10 cellular contexts compared by ENCODE assay signal in genomic region chr17:45226620-45227019, GRCh38. TPM values are rescaled to one million over a fixed set of nuclear protein-coding genes. Genes with fewer than 3 reads are reported as not detected.
DNase-seq lines count a peak whose midpoint lies in the region; ATAC-seq, FAIRE-seq and TF ChIP-seq lines count a peak whose summit lies in the region.
"Had no signal": no experiment of that assay in that cellular context is flagged by ENCODE, and none has a peak within 500 bp of the region (broad histone marks: within the 10 kb centered on the region; RNA-seq: fewer than 3 reads in every experiment).

No MANE protein-coding gene starts in this region.

- FAIRE-seq in endothelial cell of umbilical vein (lab: Jason Lieb, UNC) = no peak

- TF ChIP-seq CTCF in GM12875 (IDR thresholded peaks at IDR 0.05; ENCODE audit: borderline replicate concordance, insufficient read depth, low read depth, low read length) (no peak), Peyer's patch (IDR thresholded peaks at IDR 0.05) (no peak), endothelial cell of umbilical vein (IDR thresholded peaks at IDR 0.05; ENCODE audit: extremely low read depth in 1 of 2, insufficient read depth in 1 of 2, low read depth in 1 of 2, low read length in 2 of 2) (no peak)

- no peak for ATAC-seq in stimulated activated effector memory CD8-positive, alpha-beta T cell treated with anti-CD3 and anti-CD28 coated beads, Interleukin-12 subunit alpha, Interleukin-12 subunit beta, amount 100 ng/mL, for 72 hours
- ATAC-seq in HG02798 (IDR thresholded peaks at IDR 0.05; ENCODE audit: poor library complexity, unreplicated experiment) = no peak

- DNase-seq in Peyer's patch (no peak), endothelial cell of umbilical vein (ENCODE audit: low read depth, low spot score) (no peak), HT-29 (ENCODE audit: low spot score) (no peak), retina (no peak), NCI-H1048 (lab: John Stamatoyannopoulos, UW) (no peak)
- DNase-seq in stimulated activated effector memory CD8-positive, alpha-beta T cell treated with anti-CD3 and anti-CD28 coated beads, Interleukin-12 subunit alpha, Interleukin-12 subunit beta, amount 100 ng/mL, for 72 hours (ENCODE audit: low spot score in 2 of 2) = no peak
- DNase-seq: brain microvascular endothelial cell, NCI-H2171 had no signal

- no peak overlapping the region for H3K4me2 ChIP-seq in endothelial cell of umbilical vein (ENCODE audit: insufficient read depth, low read length)

- POLR2A ChIA-PET in endothelial cell of umbilical vein (lab: Charles Lee) = no interaction called here

- no peaks in the 10 kb centered on the region for H4K20me1 ChIP-seq in endothelial cell of umbilical vein (replicated peaks; ENCODE audit: control insufficient read depth, extremely low read depth, insufficient read depth, low read length)

- H3K4me3 Mint-ChIP-seq in stimulated activated effector memory CD8-positive, alpha-beta T cell treated with anti-CD3 and anti-CD28 coated beads, Interleukin-12 subunit alpha, Interleukin-12 subunit beta, amount 100 ng/mL, for 72 hours = peak overlapping the region; percentile 91

- H3K9me3 Mint-ChIP-seq in stimulated activated effector memory CD8-positive, alpha-beta T cell treated with anti-CD3 and anti-CD28 coated beads, Interleukin-12 subunit alpha, Interleukin-12 subunit beta, amount 100 ng/mL, for 72 hours = no peaks in the 10 kb centered on the region

- H3K4me1 Mint-ChIP-seq in stimulated activated effector memory CD8-positive, alpha-beta T cell treated with anti-CD3 and anti-CD28 coated beads, Interleukin-12 subunit alpha, Interleukin-12 subunit beta, amount 100 ng/mL, for 72 hours = peaks cover 83% of the 10 kb centered on the region

- peak overlapping the region; percentile 84 to 96 (median 88) for H3K27ac ChIP-seq in Peyer's patch
- H3K27ac ChIP-seq in endothelial cell of umbilical vein (ENCODE audit: insufficient read depth, low read depth, low read length) = no peak overlapping the region
- H3K27ac ChIP-seq: brain microvascular endothelial cell had no signal

- no peaks in the 10 kb centered on the region for H3K79me2 ChIP-seq in endothelial cell of umbilical vein (ENCODE audit: control insufficient read depth, insufficient read depth, low read length)

- BruUV-seq in endothelial cell of umbilical vein (replicated peaks; lab: Mats Ljungman, UMichigan) = no TSS peak

- H3K9me3 ChIP-seq in Peyer's patch = no peaks in the 10 kb centered on the region
- no peaks in the 10 kb centered on the region for H3K9me3 ChIP-seq in endothelial cell of umbilical vein (replicated peaks; ENCODE audit: control insufficient read depth, insufficient read depth, low read length)

- TF ChIP-seq POLR2A in Peyer's patch (IDR thresholded peaks at IDR 0.05) (no peak), endothelial cell of umbilical vein (IDR thresholded peaks at IDR 0.05; ENCODE audit: low read depth, low read length) (no peak)

- H3K36me3 ChIP-seq in Peyer's patch (no peaks in the 10 kb centered on the region), endothelial cell of umbilical vein (ENCODE audit: control insufficient read depth in 2 of 2, extremely low read depth in 1 of 2, insufficient read depth in 2 of 2, low read length in 2 of 2) (no peaks in the 10 kb centered on the region)
- H3K36me3 ChIP-seq: brain microvascular endothelial cell had no signal

- H3K27me3 ChIP-seq in Peyer's patch (peaks cover 0 to 4% of the 10 kb centered on the region in 2 donors), endothelial cell of umbilical vein (ENCODE audit: control insufficient read depth in 2 of 2, insufficient read depth in 2 of 2, low read length in 2 of 2) (peaks cover 7 to 9% of the 10 kb centered on the region in 2 experiments)

- dilution Hi-C loops in endothelial cell of umbilical vein (cut with MboI; ENCODE audit: extremely low pct_ligation_motif_present, low sequenced_read_pairs) = no loop called here

- no peak overlapping the region for H3K9ac ChIP-seq in endothelial cell of umbilical vein (replicated peaks; ENCODE audit: extremely low read depth, insufficient read depth, low read length)

- peaks cover 92% of the 10 kb centered on the region for H3K36me3 Mint-ChIP-seq in stimulated activated effector memory CD8-positive, alpha-beta T cell treated with anti-CD3 and anti-CD28 coated beads, Interleukin-12 subunit alpha, Interleukin-12 subunit beta, amount 100 ng/mL, for 72 hours

- intact Hi-C loops in endothelial cell of umbilical vein (cut with micrococcal nuclease) = no loop called here

- H3K27ac Mint-ChIP-seq in stimulated activated effector memory CD8-positive, alpha-beta T cell treated with anti-CD3 and anti-CD28 coated beads, Interleukin-12 subunit alpha, Interleukin-12 subunit beta, amount 100 ng/mL, for 72 hours = peak overlapping the region; percentile 100

- H3K4me1 ChIP-seq in Peyer's patch = peaks cover 0 to 43% (median 35%) of the 10 kb centered on the region in 4 donors
- H3K4me1 ChIP-seq in endothelial cell of umbilical vein (ENCODE audit: control insufficient read depth, extremely low read depth, insufficient read depth, low read length) = peaks cover 8% of the 10 kb centered on the region

- H3K4me3 ChIP-seq in GM12875 (ENCODE audit: low read depth, low read length) (peak overlapping the region; percentile 79), Peyer's patch (peak overlapping the region; percentile 2 to 97 (median 74)), endothelial cell of umbilical vein (replicated peaks in 1 of 3; ENCODE audit: insufficient read depth in 1 of 3, low read depth in 1 of 3, low read length in 3 of 3) (no peak overlapping the region)

- H2AFZ ChIP-seq in endothelial cell of umbilical vein (ENCODE audit: low read depth, low read length) = peak overlapping the region; percentile 64

- H3K9me1 ChIP-seq in endothelial cell of umbilical vein (replicated peaks; ENCODE audit: control insufficient read depth, extremely low read depth, insufficient read depth, low read length) = no peaks in the 10 kb centered on the region

- CTCF ChIA-PET in endothelial cell of umbilical vein (lab: Charles Lee) = interaction anchor here (1.6 to 2.0 kb wide), 3 partner anchors 9 to 158 kb away, joined by 9 to 13 read pairs (median 10); partner anchors contain the start of gene ACBD4

TF ChIP-seq in endothelial cell of umbilical vein, 7 proteins besides CTCF, POLR2A, EP300 and RAD21:
- TF ChIP-seq MYC (IDR thresholded peaks at IDR 0.05; ENCODE audit: low read depth, low read length) (no peak), JUN (IDR thresholded peaks at IDR 0.05; ENCODE audit: borderline replicate concordance, insufficient read depth, insufficient read length, low read depth) (no peak), POLR2AphosphoS5 (IDR thresholded peaks at IDR 0.05; ENCODE audit: insufficient read depth, low read depth, low read length) (no peak), MAX (IDR thresholded peaks at IDR 0.05; ENCODE audit: insufficient read depth, insufficient read length) (no peak), GATA2 (IDR thresholded peaks at IDR 0.05; ENCODE audit: insufficient read depth, insufficient read length, low read depth, low read length) (no peak), EZH2 (IDR thresholded peaks at IDR 0.05; ENCODE audit: borderline replicate concordance, low read depth, low read length, severe bottlenecking) (no peak), FOS (IDR thresholded peaks at IDR 0.05; ENCODE audit: borderline replicate concordance, insufficient read depth, low read length) (no peak)

RNA-seq across cellular contexts. Expression of gene FMNL1, which starts 4.9 kb away (rescaled TPM):
- total RNA-seq in Peyer's patch (10 to 100 TPM in 3 of 4 donors, 1 to 10 TPM in 1; 9.3 to 45.4 (median 15.8) TPM), endothelial cell of umbilical vein (1.6 and 1.7 TPM in 2 replicates)
- polyA plus RNA-seq in endothelial cell of umbilical vein = 0.30 and 0.95 TPM in 2 replicates
- 0.53 and 0.79 TPM in 2 replicates for polyA plus RNA-seq in endothelial cell of umbilical vein (2011; cell fraction: cytosol; rRNA removed)
- polyA plus RNA-seq in endothelial cell of umbilical vein (2011; cell fraction: nucleus; rRNA removed) = 3.0 TPM in 2 replicates
- polyA plus RNA-seq in endothelial cell of umbilical vein (2012) = 1.4 and 4.0 TPM in 2 replicates
- 1.1 TPM in 2 replicates for polyA minus RNA-seq in endothelial cell of umbilical vein
- 11.8 TPM for polyA minus RNA-seq in endothelial cell of umbilical vein (2011; cell fraction: cytosol; rRNA and poly(A)+ RNA removed)
- 1.0 and 1.3 TPM in 2 replicates for polyA minus RNA-seq in endothelial cell of umbilical vein (2011; cell fraction: nucleus; rRNA and poly(A)+ RNA removed)
- total RNA-seq in HT-29 (2014; rRNA removed; shearing (Covaris generic)) = 0.03 TPM in 1 of 2 replicates, not detected in the other

RNA-seq across cellular contexts. Expression of gene SPATA32, which starts 35.3 kb away (rescaled TPM):
- total RNA-seq in Peyer's patch (not detected), endothelial cell of umbilical vein (not detected in 2 replicates)
- polyA plus RNA-seq in endothelial cell of umbilical vein = not detected in 2 replicates
- polyA plus RNA-seq in endothelial cell of umbilical vein (2011; cell fraction: cytosol; rRNA removed) = not detected in 2 replicates
- not detected in 2 replicates for polyA plus RNA-seq in endothelial cell of umbilical vein (2011; cell fraction: nucleus; rRNA removed)
- not detected in 2 replicates for polyA plus RNA-seq in endothelial cell of umbilical vein (2012)
- not detected in 2 replicates for polyA minus RNA-seq in endothelial cell of umbilical vein
- not detected for polyA minus RNA-seq in endothelial cell of umbilical vein (2011; cell fraction: cytosol; rRNA and poly(A)+ RNA removed)
- polyA minus RNA-seq in endothelial cell of umbilical vein (2011; cell fraction: nucleus; rRNA and poly(A)+ RNA removed) = not detected in 2 replicates
- not detected in 2 replicates for total RNA-seq in HT-29 (2014; rRNA removed; shearing (Covaris generic))

Comparison
In these comparisons a context has a peak if more than half of its experiments do, and no peak if none do; other contexts are left out.
1. H3K4me3 ChIP-seq: peak in GM12875 (single experiment) and Peyer's patch (4 of 4); none in endothelial cell of umbilical vein (0 of 3).